In genomic region chr2:8061219-8061618, GRCh38 we compare ENCODE assay signal across 2 cellular contexts.
TF ChIP-seq lines count a peak whose summit lies in the region.

No MANE protein-coding gene starts in this region.

TF ChIP-seq in HepG2, 621 proteins besides CTCF, POLR2A, EP300 and RAD21 (continues in another document):
- TF ChIP-seq ZBTB33 (CRISPR knock-in tag; IDR thresholded peaks at IDR 0.05) (peak; percentile 13; the same call in 1 of the 2 replicates), ZNF552 (CRISPR knock-in tag; IDR thresholded peaks at IDR 0.05; ENCODE audit: borderline replicate concordance) (no peak), SYNCRIP (IDR thresholded peaks at IDR 0.05; ENCODE audit: insufficient read depth, low read depth, low read length) (no peak), ZFP37 (CRISPR knock-in tag; IDR thresholded peaks at IDR 0.05; ENCODE audit: borderline replicate concordance) (no peak), MXD4 (CRISPR knock-in tag; IDR thresholded peaks at IDR 0.05) (no peak), ZNF407 (CRISPR knock-in tag; IDR thresholded peaks at IDR 0.05; ENCODE audit: not compliant biosample characterization) (no peak), SP2 (CRISPR knock-in tag; IDR thresholded peaks at IDR 0.05) (no peak), STAG1 (CRISPR knock-in tag; IDR thresholded peaks at IDR 0.05) (peak; percentile 33; the same call in 1 of the 2 replicates), ZNF580 (CRISPR knock-in tag; IDR thresholded peaks at IDR 0.05; ENCODE audit: borderline replicate concordance, low read depth) (no peak), BCL6 (CRISPR knock-in tag; IDR thresholded peaks at IDR 0.05) (no peak), ZNF574 (CRISPR knock-in tag; IDR thresholded peaks at IDR 0.05) (no peak), GLI4 (CRISPR knock-in tag; IDR thresholded peaks at IDR 0.05; ENCODE audit: borderline replicate concordance) (no peak)

TF ChIP-seq in K562, 482 proteins besides CTCF, POLR2A, EP300 and RAD21:
- TF ChIP-seq MEIS2 (IDR thresholded peaks at IDR 0.05; ENCODE audit: partially characterized antibody) (peak; percentile 19), BRCA1 (IDR thresholded peaks at IDR 0.05) (no peak), BRCA1 (CRISPR knock-in tag; IDR thresholded peaks at IDR 0.05) (no peak)
